27 cellular contexts compared by ENCODE assay signal in the genomic region with DNA sequence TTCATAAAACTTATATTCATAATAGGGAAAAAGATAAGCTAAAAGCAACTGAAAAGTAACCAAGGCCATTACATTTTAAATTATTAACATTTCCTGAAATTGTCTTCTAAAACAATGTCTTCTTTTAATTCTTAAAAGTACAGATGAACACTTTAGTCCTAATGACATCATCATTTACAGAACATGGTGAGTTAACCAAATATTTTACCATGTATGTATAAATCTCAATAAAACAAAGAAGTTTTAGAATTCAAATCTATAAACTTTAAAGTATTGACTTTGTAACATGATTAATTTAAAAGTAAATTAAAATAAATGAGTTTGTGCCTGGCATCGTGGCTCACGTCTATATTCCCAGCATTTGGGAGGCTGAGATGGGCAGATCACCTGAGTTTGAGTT.
"Had no signal": no experiment of that assay in that cellular context is flagged by ENCODE, and none has a peak within 500 bp of the region (broad histone marks: within the 10 kb centered on the region; RNA-seq: fewer than 3 reads in every experiment).

No MANE protein-coding gene starts in this region.

- H3K27ac ChIP-seq: dorsolateral prefrontal cortex, epithelial cell of prostate, gastroesophageal sphincter, heart left ventricle, hepatocyte, neural progenitor cell, parathyroid adenoma, thoracic aorta, tibial nerve, upper lobe of left lung had no signal

- H3K9me3 Mint-ChIP-seq: memory B cell; mesothelial cell of epicardium; nephron; stimulated activated naive B cell treated with anti-CD40 and anti-IgM and Interleukin-4, amounts not matched to agents 10 μg/mL and 1 μg/mL and 100 μg/mL, for 72 hours; stimulated activated naive CD8-positive, alpha-beta T cell treated with anti-CD3 and anti-CD28 coated beads, Interleukin-15, Interleukin-2, amounts not matched to agents 100 ng/mL and 50 ng/mL, for 24 hours had no signal

- H3K27me3 Mint-ChIP-seq: naive B cell, progenitor cell of endocrine pancreas had no signal

- H3K4me3 Mint-ChIP-seq: memory B cell; mesothelial cell of epicardium; naive B cell; nephron; neural progenitor cell; stimulated activated naive B cell treated with anti-CD40 and anti-IgM and Interleukin-4, amounts not matched to agents 10 μg/mL and 1 μg/mL and 100 μg/mL, for 72 hours; stimulated activated naive CD8-positive, alpha-beta T cell treated with anti-CD3 and anti-CD28 coated beads, Interleukin-15, Interleukin-2, amounts not matched to agents 100 ng/mL and 50 ng/mL, for 24 hours had no signal

- H3K9ac ChIP-seq: neural progenitor cell, parathyroid adenoma had no signal

- H3K4me3 ChIP-seq: dorsolateral prefrontal cortex, gastroesophageal sphincter, heart left ventricle, hepatocyte, lung, mucosa of descending colon, neural progenitor cell, thoracic aorta, tibial nerve, upper lobe of left lung had no signal

- FAIRE-seq: colon, kidney, urothelium cell line had no signal

- H3K4me1 Mint-ChIP-seq: nephron, neural progenitor cell had no signal

- H3K4me1 ChIP-seq: neural progenitor cell, parathyroid adenoma had no signal

- H3K27ac Mint-ChIP-seq: memory B cell; mesothelial cell of epicardium; naive B cell; nephron; neural progenitor cell; progenitor cell of endocrine pancreas; stimulated activated naive B cell treated with anti-CD40 and anti-IgM and Interleukin-4, amounts not matched to agents 10 μg/mL and 1 μg/mL and 100 μg/mL, for 72 hours; stimulated activated naive CD8-positive, alpha-beta T cell treated with anti-CD3 and anti-CD28 coated beads, Interleukin-15, Interleukin-2, amounts not matched to agents 100 ng/mL and 50 ng/mL, for 24 hours had no signal

- H2AFZ ChIP-seq: hepatocyte, neural progenitor cell, parathyroid adenoma had no signal

- H3K27me3 ChIP-seq: gastroesophageal sphincter, heart left ventricle, hepatocyte, neural progenitor cell, tibial nerve, upper lobe of left lung had no signal

- H3K4me2 ChIP-seq: hepatocyte, neural progenitor cell had no signal

- H3K36me3 ChIP-seq: gastroesophageal sphincter, heart left ventricle, neural progenitor cell, thoracic aorta, tibial nerve, upper lobe of left lung had no signal

- H3K79me2 ChIP-seq: hepatocyte, parathyroid adenoma had no signal

- H3K36me3 Mint-ChIP-seq: mesothelial cell of epicardium had no signal

- H3K9me3 ChIP-seq: gastroesophageal sphincter, heart left ventricle, mucosa of descending colon, thoracic aorta, tibial nerve, upper lobe of left lung had no signal

- ATAC-seq: esophagus mucosa; gastroesophageal sphincter; heart left ventricle; left lobe of liver; sciatic nerve; stimulated activated naive B cell treated with anti-CD40 and anti-IgM and Interleukin-4, amounts not matched to agents 10 μg/mL and 1 μg/mL and 100 μg/mL, for 72 hours had no signal

- DNase-seq: dorsolateral prefrontal cortex; effector CD4-positive, alpha-beta T cell; foreskin fibroblast; heart left ventricle; kidney; mucosa of descending colon; naive B cell; stimulated activated naive B cell treated with anti-CD40 and anti-IgM and Interleukin-4, amounts not matched to agents 10 μg/mL and 1 μg/mL and 100 μg/mL, for 72 hours; upper lobe of left lung had no signal
